Comparison of ENCODE assay signal across 18 cellular contexts in the genomic region with DNA sequence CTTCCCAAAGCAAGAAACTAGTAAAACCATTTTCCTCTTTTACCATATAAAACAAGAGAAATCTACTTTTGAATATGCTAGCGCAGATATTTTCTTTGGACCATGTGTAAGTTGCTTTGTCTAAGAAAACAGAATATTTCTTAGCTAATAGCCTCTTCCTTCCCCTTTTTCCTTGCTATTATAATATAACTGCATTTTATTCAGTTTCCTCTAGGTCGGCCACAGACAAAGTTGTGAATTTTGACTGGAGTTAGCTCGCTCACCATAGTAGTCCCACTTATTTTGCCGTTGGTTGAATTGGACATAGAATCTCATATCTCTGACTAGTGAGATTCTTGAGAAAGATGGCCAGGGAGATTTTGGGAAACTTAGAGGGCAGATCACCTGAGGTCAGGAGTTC.
"Had no signal": no experiment of that assay in that cellular context is flagged by ENCODE, and none has a peak within 500 bp of the region (broad histone marks: within the 10 kb centered on the region; RNA-seq: fewer than 3 reads in every experiment).

No MANE protein-coding gene starts in this region.

- H3K4me3 Mint-ChIP-seq: activated CD4-positive, alpha-beta T cell treated with anti-CD3 and anti-CD28 coated beads for 36 hours; memory B cell; naive B cell; neural progenitor cell; stimulated activated effector memory CD8-positive, alpha-beta T cell treated with anti-CD3 and anti-CD28 coated beads, Interleukin-12 subunit alpha, Interleukin-12 subunit beta, amount 100 ng/mL, for 72 hours; type B pancreatic cell had no signal

- DNase-seq: activated CD4-positive, alpha-beta T cell treated with anti-CD3 and anti-CD28 coated beads for 36 hours; activated CD4-positive, alpha-beta T cell treated with anti-CD3 and anti-CD28 coated beads, Interleukin-2, amount 50 U/mL, for 48 hours; activated gamma-delta T cell; adrenal gland; effector CD8-positive, alpha-beta T cell; mucosa of descending colon; naive B cell; right lobe of liver; stimulated activated CD4-positive, alpha-beta T cell treated with anti-CD3 and anti-CD28 coated beads, Interleukin-4, amount 100 ng/mL, for 24 hours; stomach; WERI-Rb-1 had no signal

- H2AFZ ChIP-seq: hepatocyte, neural progenitor cell had no signal

- H3K9me3 ChIP-seq: adrenal gland, mucosa of descending colon, right lobe of liver, stomach had no signal

- H3K4me3 ChIP-seq: adrenal gland, hepatocyte, mucosa of descending colon, neural progenitor cell, right lobe of liver, smooth muscle cell, stomach had no signal

- H3K27me3 Mint-ChIP-seq: activated CD4-positive, alpha-beta T cell treated with anti-CD3 and anti-CD28 coated beads for 36 hours; memory B cell; naive B cell; type B pancreatic cell had no signal

- H3K36me3 Mint-ChIP-seq: activated naive CD4-positive, alpha-beta T cell treated with anti-CD3 and anti-CD28 coated beads, Interleukin-2, amount 50 U/mL, for 72 hours; memory B cell; naive B cell; stimulated activated effector memory CD8-positive, alpha-beta T cell treated with anti-CD3 and anti-CD28 coated beads, Interleukin-12 subunit alpha, Interleukin-12 subunit beta, amount 100 ng/mL, for 72 hours had no signal

- H3K27me3 ChIP-seq: adrenal gland, hepatocyte, neural progenitor cell, right lobe of liver, stomach had no signal

- H3K36me3 ChIP-seq: adrenal gland, neural progenitor cell, right lobe of liver, stomach had no signal

- H3K4me1 Mint-ChIP-seq: memory B cell, naive B cell had no signal

- H3K27ac ChIP-seq: adrenal gland, hepatocyte, neural progenitor cell, right lobe of liver, stomach, WERI-Rb-1 had no signal

- H3K9me3 Mint-ChIP-seq: activated naive CD4-positive, alpha-beta T cell treated with anti-CD3 and anti-CD28 coated beads, Interleukin-2, amount 50 U/mL, for 72 hours; memory B cell; naive B cell; neural progenitor cell; stimulated activated effector memory CD8-positive, alpha-beta T cell treated with anti-CD3 and anti-CD28 coated beads, Interleukin-12 subunit alpha, Interleukin-12 subunit beta, amount 100 ng/mL, for 72 hours; type B pancreatic cell had no signal

- H3K4me2 ChIP-seq: hepatocyte, neural progenitor cell, smooth muscle cell had no signal

- ATAC-seq: activated CD4-positive, alpha-beta T cell treated with anti-CD3 and anti-CD28 coated beads for 36 hours; activated naive CD4-positive, alpha-beta T cell treated with anti-CD3 and anti-CD28 coated beads, Interleukin-2, amount 50 U/mL, for 72 hours; mucosa of descending colon; stimulated activated effector memory CD8-positive, alpha-beta T cell treated with anti-CD3 and anti-CD28 coated beads, Interleukin-12 subunit alpha, Interleukin-12 subunit beta, amount 100 ng/mL, for 72 hours had no signal

- H3K9ac ChIP-seq: neural progenitor cell had no signal

- H3K27ac Mint-ChIP-seq: activated CD4-positive, alpha-beta T cell treated with anti-CD3 and anti-CD28 coated beads for 36 hours; activated naive CD4-positive, alpha-beta T cell treated with anti-CD3 and anti-CD28 coated beads, Interleukin-2, amount 50 U/mL, for 72 hours; memory B cell; naive B cell; neural progenitor cell; stimulated activated effector memory CD8-positive, alpha-beta T cell treated with anti-CD3 and anti-CD28 coated beads, Interleukin-12 subunit alpha, Interleukin-12 subunit beta, amount 100 ng/mL, for 72 hours; type B pancreatic cell had no signal
